ENCODE assay signal across 19 cellular contexts in genomic region chr2:132252191-132252893, GRCh38.
"Had no signal": no experiment of that assay in that cellular context is flagged by ENCODE, and none has a peak within 500 bp of the region (broad histone marks: within the 10 kb centered on the region; RNA-seq: fewer than 3 reads in every experiment).

No MANE protein-coding gene starts in this region.

- DNase-seq: activated CD4-positive, alpha-beta T cell treated with anti-CD3 and anti-CD28 coated beads, Interleukin-2, amount 50 U/mL, for 4 hours; activated CD8-positive, alpha-beta memory T cell treated with anti-CD3 and anti-CD28 coated beads for 24 hours; activated CD8-positive, alpha-beta memory T cell treated with anti-CD3 and anti-CD28 coated beads, Interleukin-2, amount 50 U/mL, for 48 hours; activated naive CD4-positive, alpha-beta T cell treated with anti-CD3 and anti-CD28 coated beads for 36 hours; activated naive CD8-positive, alpha-beta T cell treated with anti-CD3 and anti-CD28 coated beads, Interleukin-2, amount 10 ng/mL, durations not matched to agents 7 days and 5 days; activated T-cell treated with anti-CD3 and anti-CD28 coated beads, Interleukin-2, amount 50 U/mL, for 4 hours; amniotic stem cell; head of caudate nucleus; left cardiac atrium; mesenchymal stem cell; small intestine; stimulated activated CD4-positive, alpha-beta T cell treated with anti-CD3 and anti-CD28 coated beads, Interleukin-15, amount 100 ng/mL, for 24 hours; stimulated activated CD8-positive, alpha-beta memory T cell treated with anti-CD3 and anti-CD28 coated beads, Interleukin-4, amount 100 ng/mL, for 48 hours; stimulated activated naive B cell treated with anti-CD40 and anti-IgM and Interleukin-4, amounts not matched to agents 10 μg/mL and 1 μg/mL and 100 μg/mL, for 72 hours; thyroid gland had no signal

- H3K4me1 ChIP-seq: right lobe of liver had no signal

- H3K36me3 ChIP-seq: gastroesophageal sphincter, right lobe of liver, thyroid gland had no signal

- H3K9me3 ChIP-seq: thyroid gland had no signal

- H3K27ac ChIP-seq: coronary artery, epithelial cell of prostate, gastroesophageal sphincter, right lobe of liver, thyroid gland had no signal

- H3K4me3 ChIP-seq: coronary artery, gastroesophageal sphincter, right lobe of liver, thyroid gland had no signal

- H3K27me3 ChIP-seq: right lobe of liver had no signal

- ATAC-seq: activated T-cell treated with anti-CD3 and anti-CD28 coated beads, Interleukin-2, amount 50 U/mL, for 4 hours; gastroesophageal sphincter; left cardiac atrium; right lobe of liver; stimulated activated naive B cell treated with anti-CD40 and anti-IgM and Interleukin-4, amounts not matched to agents 10 μg/mL and 1 μg/mL and 100 μg/mL, for 72 hours had no signal
